ENCODE assay signal across 8 cellular contexts in the genomic region with DNA sequence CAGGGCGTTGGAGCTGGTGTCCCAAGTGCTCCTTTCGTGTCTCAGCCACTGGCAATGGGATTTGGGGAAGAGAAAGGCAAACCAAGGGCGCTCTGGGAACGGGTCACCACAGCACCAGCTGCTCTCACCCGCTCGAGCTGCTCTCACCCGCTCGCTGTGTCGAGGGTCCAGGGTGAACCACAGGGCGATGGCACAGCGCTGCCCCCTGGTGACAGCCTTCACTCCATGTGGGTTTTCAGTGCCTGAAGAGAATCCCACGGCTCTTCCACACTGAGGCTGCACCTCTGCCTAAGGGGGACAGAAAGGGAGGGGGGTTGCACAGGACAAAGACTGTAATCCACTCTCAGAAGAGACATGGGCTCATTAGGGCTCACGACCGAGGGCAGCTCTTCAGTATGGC. TPM values are rescaled to one million over a fixed set of nuclear protein-coding genes. Genes with fewer than 3 reads are reported as not detected.
DNase-seq lines count a peak whose midpoint lies in the region; ATAC-seq, FAIRE-seq and TF ChIP-seq lines count a peak whose summit lies in the region.

No MANE protein-coding gene starts in this region.

- H3K4me1 ChIP-seq in RWPE2 (ENCODE audit: insufficient read depth, poor library complexity, severe bottlenecking) (peaks cover 12% of the 10 kb centered on the region), kidney (ENCODE audit: control insufficient read depth in 1 of 2, insufficient read depth in 1 of 2, low read depth in 1 of 2, low read length in 2 of 2) (peaks cover 0 to 2% of the 10 kb centered on the region in 2 donors)

- H3K27ac ChIP-seq in RWPE2 (ENCODE audit: poor library complexity, severe bottlenecking) (no peak overlapping the region), kidney (ENCODE audit: low read depth in 2 of 2, low read length in 2 of 2) (no peak overlapping the region)

- H3K4me3 ChIP-seq in RWPE2 (ENCODE audit: severe bottlenecking) (no peak overlapping the region), astrocyte of the spinal cord (ENCODE audit: low read depth, low read length) (no peak overlapping the region), kidney (ENCODE audit: low read length in 2 of 2) (no peak overlapping the region)

- FAIRE-seq in kidney (lab: Jason Lieb, UNC), result no peak

- no peaks in the 10 kb centered on the region for H3K27me3 ChIP-seq in RWPE2 (ENCODE audit: insufficient read depth, poor library complexity, severe bottlenecking)

- TF ChIP-seq CTCF in RWPE2 (IDR thresholded peaks at IDR 0.05; ENCODE audit: poor library complexity, severe bottlenecking) (peak; percentile 48), astrocyte of the spinal cord (IDR thresholded peaks at IDR 0.05; ENCODE audit: low read depth, low read length) (peak; percentile 66), kidney (IDR thresholded peaks at IDR 0.05; ENCODE audit: borderline replicate concordance, extremely low read depth, insufficient read depth) (peak; percentile 72)

- H3K9me3 ChIP-seq in RWPE2 (ENCODE audit: severe bottlenecking), result no peaks in the 10 kb centered on the region
- H3K9me3 ChIP-seq in kidney (ENCODE audit: control insufficient read depth in 1 of 2, low read length in 2 of 2), result no peaks in the 10 kb centered on the region

- H3K9ac ChIP-seq in kidney (ENCODE audit: low read length in 2 of 2), result no peak overlapping the region

- DNase-seq in activated gamma-delta T cell treated with Interleukin-2 at 50 U/mL for 16 hours (peak; percentile 41), activated gamma-delta T cell (lab: John Stamatoyannopoulos, UW) (no peak), RWPE2 (ENCODE audit: low spot score) (no peak), astrocyte of the spinal cord (ENCODE audit: low read depth, low spot score) (no peak), kidney (no peak), AG08395 (ENCODE audit: low spot score) (no peak), OCI-M2 (lab: John Stamatoyannopoulos, UW; ENCODE audit: unreplicated experiment) (no peak)
- peak; percentile 68 for DNase-seq in stimulated activated CD8-positive, alpha-beta memory T cell treated with anti-CD3 and anti-CD28 coated beads, Interleukin-4, amount 100 ng/mL, for 48 hours

- in situ Hi-C loops in astrocyte of the spinal cord (cut with HindIII; ENCODE audit: low sequenced_read_pairs), result no loop called here

- H3K36me3 ChIP-seq in RWPE2 (ENCODE audit: low read depth) (peaks cover 13% of the 10 kb centered on the region), kidney (ENCODE audit: control insufficient read depth in 1 of 2, insufficient read depth in 2 of 2, low read length in 2 of 2) (peaks cover 17 to 25% of the 10 kb centered on the region in 2 donors)

- no peak for ATAC-seq in RWPE2 (ENCODE audit: low read depth)

- intact Hi-C loops in kidney (cut with DNase I), result loop anchor here (10.0 kb wide), 1 partner anchor 162 kb away; no protein-coding TSS in a partner anchor

RNA-seq across cellular contexts. Expression of a gene that starts 7.1 kb away (rescaled TPM):
- 23.2 TPM for total RNA-seq in kidney
- 42.5 TPM for polyA plus RNA-seq in kidney (ENCODE audit: insufficient read depth, low read depth, low replicate concordance)

RNA-seq across cellular contexts. Expression of a gene that starts 19.7 kb away (rescaled TPM):
- 29.7 TPM for total RNA-seq in kidney
- polyA plus RNA-seq in kidney (ENCODE audit: insufficient read depth, low read depth, low replicate concordance), result 19.0 TPM

RNA-seq across cellular contexts. Expression of a gene that starts 19.9 kb away (rescaled TPM):
- total RNA-seq in kidney, result 7.5 TPM
- 14.6 TPM for polyA plus RNA-seq in kidney (ENCODE audit: insufficient read depth, low read depth, low replicate concordance)

RNA-seq across cellular contexts. Expression of a gene that starts 37.7 kb away (rescaled TPM):
- 0.22 TPM for total RNA-seq in kidney
- not detected for polyA plus RNA-seq in kidney (ENCODE audit: insufficient read depth, low read depth, low replicate concordance)

Comparison
In these comparisons a context has a peak if more than half of its experiments do, and no peak if none do; other contexts are left out.
1. DNase-seq: peak in activated gamma-delta T cell treated with Interleukin-2 at 50 U/mL for 16 hours (single experiment) and stimulated activated CD8-positive, alpha-beta memory T cell treated with anti-CD3 and anti-CD28 coated beads, Interleukin-4, amount 100 ng/mL, for 48 hours (single experiment); none in activated gamma-delta T cell (single experiment), RWPE2 (single experiment), astrocyte of the spinal cord (single experiment), kidney (single experiment), AG08395 (single experiment) and OCI-M2 (single experiment).
2. Peak in every context shown above with its lines, with median percentiles within 50 percentile points of each other: CTCF ChIP-seq.